ENCODE assay signal across 17 cellular contexts in the genomic region with DNA sequence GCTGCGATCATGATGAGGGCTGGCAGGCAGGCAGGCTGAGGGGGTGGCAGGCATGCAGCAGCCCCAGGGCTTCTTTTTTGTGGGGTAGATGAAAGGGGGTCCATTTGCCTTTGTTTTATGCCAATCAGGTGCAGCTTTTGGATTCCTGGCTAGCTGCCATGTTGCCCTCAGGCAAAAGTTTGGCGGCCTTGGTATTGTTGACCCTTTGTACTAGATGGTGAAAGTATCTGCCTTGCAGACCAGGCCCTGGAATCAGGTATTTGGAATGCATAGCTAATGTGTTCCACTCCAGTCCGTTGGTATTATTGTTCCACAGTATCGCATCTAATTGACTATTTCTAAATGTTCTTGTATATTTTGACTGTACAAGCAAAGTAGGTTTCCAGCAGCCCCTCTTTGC.
"Had no signal": no experiment of that assay in that cellular context is flagged by ENCODE, and none has a peak within 500 bp of the region (broad histone marks: within the 10 kb centered on the region; RNA-seq: fewer than 3 reads in every experiment).

No MANE protein-coding gene starts in this region.

- H3K27me3 ChIP-seq: cardiac muscle cell, esophagus muscularis mucosa, hepatocyte, tibial artery had no signal

- H3K4me3 Mint-ChIP-seq: natural killer cell treated with Interleukin-12 subunit alpha and Interleukin-12 subunit beta and Interleukin-15 and Interleukin-18, amount 100 ng/mL, for 72 hours; stimulated activated naive B cell treated with anti-CD40 and anti-IgM and Interleukin-4, amounts not matched to agents 10 μg/mL and 1 μg/mL and 100 μg/mL, for 72 hours had no signal

- H3K4me3 ChIP-seq: cardiac muscle cell, coronary artery, esophagus muscularis mucosa, hepatocyte, left ventricle myocardium inferior, tibial artery had no signal

- ATAC-seq: stimulated activated naive B cell treated with anti-CD40 and anti-IgM and Interleukin-4, amounts not matched to agents 10 μg/mL and 1 μg/mL and 100 μg/mL, for 72 hours had no signal

- H3K4me1 ChIP-seq: tibial artery had no signal

- H3K27ac ChIP-seq: cardiac muscle cell, coronary artery, esophagus muscularis mucosa, hepatocyte, left ventricle myocardium inferior, tibial artery had no signal

- H3K9me3 Mint-ChIP-seq: natural killer cell treated with Interleukin-12 subunit alpha and Interleukin-12 subunit beta and Interleukin-15 and Interleukin-18, amount 100 ng/mL, for 72 hours had no signal

- H3K9me3 ChIP-seq: esophagus muscularis mucosa, left ventricle myocardium inferior, tibial artery had no signal

- H3K27ac Mint-ChIP-seq: natural killer cell treated with Interleukin-12 subunit alpha and Interleukin-12 subunit beta and Interleukin-15 and Interleukin-18, amount 100 ng/mL, for 72 hours; stimulated activated naive B cell treated with anti-CD40 and anti-IgM and Interleukin-4, amounts not matched to agents 10 μg/mL and 1 μg/mL and 100 μg/mL, for 72 hours had no signal

- H3K4me2 ChIP-seq: hepatocyte had no signal

- DNase-seq: activated CD4-positive, CD25-positive, alpha-beta regulatory T cell treated with anti-CD3 and anti-CD28 coated beads, Interleukin-2, amount 50 U/mL, for 72 hours; activated naive CD4-positive, alpha-beta T cell treated with Interleukin-2 at 50 U/mL for 16 hours; activated T-cell treated with anti-CD3 and anti-CD28 coated beads for 4 hours; aorta; islet precursor cell; left ventricle myocardium inferior; mesenchymal stem cell; nucleus accumbens; stimulated activated CD4-positive, alpha-beta T cell treated with anti-CD3 and anti-CD28 coated beads, Interleukin-2, amount 100 ng/mL, for 48 hours; stimulated activated naive B cell treated with anti-CD40 and anti-IgM and Interleukin-4, amounts not matched to agents 10 μg/mL and 1 μg/mL and 100 μg/mL, for 72 hours; T1000; tibial artery had no signal

- H3K36me3 ChIP-seq: cardiac muscle cell, esophagus muscularis mucosa, left ventricle myocardium inferior, tibial artery had no signal

- H3K27me3 Mint-ChIP-seq: natural killer cell treated with Interleukin-12 subunit alpha and Interleukin-12 subunit beta and Interleukin-15 and Interleukin-18, amount 100 ng/mL, for 72 hours; stimulated activated naive B cell treated with anti-CD40 and anti-IgM and Interleukin-4, amounts not matched to agents 10 μg/mL and 1 μg/mL and 100 μg/mL, for 72 hours had no signal

- H3K36me3 Mint-ChIP-seq: natural killer cell treated with Interleukin-12 subunit alpha and Interleukin-12 subunit beta and Interleukin-15 and Interleukin-18, amount 100 ng/mL, for 72 hours had no signal

- H2AFZ ChIP-seq: hepatocyte had no signal
